8 cellular contexts compared by ENCODE assay signal in the genomic region with DNA sequence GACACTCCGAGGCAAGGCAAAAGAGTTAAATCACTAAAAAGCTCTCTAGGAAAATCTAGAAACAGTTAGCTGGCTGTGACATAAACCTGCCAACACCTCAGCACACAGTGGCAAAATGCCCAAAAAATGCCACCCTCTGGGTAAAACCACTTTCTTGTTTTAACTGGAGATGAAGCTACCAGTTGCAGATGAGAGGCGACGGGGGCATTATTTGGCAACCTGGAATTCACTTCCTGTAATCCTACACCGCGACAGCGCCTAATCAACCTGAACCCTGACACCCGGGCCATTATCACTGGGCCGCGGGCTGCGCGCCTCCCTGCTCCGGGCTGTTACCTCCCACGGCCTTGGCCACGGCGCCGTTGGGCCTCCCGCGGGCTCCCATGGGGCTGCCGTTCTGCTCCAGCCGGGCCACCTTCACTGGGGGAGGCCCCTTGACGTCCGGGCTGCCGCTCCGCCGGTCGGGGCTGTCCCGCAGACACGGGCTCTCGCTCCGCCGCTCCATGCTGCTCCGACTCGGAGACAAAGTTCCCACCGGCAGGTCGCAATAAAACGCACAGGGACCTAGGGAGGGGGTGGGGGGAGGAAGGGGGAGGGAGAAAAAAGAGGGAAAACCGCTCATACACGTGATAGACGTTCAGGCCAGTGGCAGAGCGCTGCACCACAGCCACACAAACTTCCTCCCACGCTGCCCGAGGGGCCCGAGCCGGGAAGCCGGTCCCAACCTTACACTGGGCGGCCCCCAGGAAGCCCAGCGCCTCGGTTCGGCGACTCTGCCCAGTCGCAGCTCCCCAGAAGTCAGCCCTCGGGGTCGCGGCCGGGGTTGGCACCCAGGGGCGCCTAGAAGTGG. TPM values are rescaled to one million over a fixed set of nuclear protein-coding genes. Genes with fewer than 3 reads are reported as not detected.
DNase-seq lines count a peak whose midpoint lies in the region; ATAC-seq and TF ChIP-seq lines count a peak whose summit lies in the region.

No MANE protein-coding gene starts in this region.

- H3K9me3 ChIP-seq in BLaER1 (no peaks in the 10 kb centered on the region), HAP-1 (no peaks in the 10 kb centered on the region), ectodermal cell (ENCODE audit: control insufficient read depth, low read length) (no peaks in the 10 kb centered on the region), neuron (ENCODE audit: low read length) (no peaks in the 10 kb centered on the region)

- TF ChIP-seq CTCF in omental fat pad (IDR thresholded peaks at IDR 0.05) = no peak

- 1% methylated on average over 56 of the region's 56 CpGs for WGBS in ectodermal cell, 2 experiments

- peaks cover 66% of the 10 kb centered on the region for H4K20me1 ChIP-seq in BLaER1

- peak overlapping the region; percentile 57 for H2AFZ ChIP-seq in neuron (ENCODE audit: low read depth, low read length)

- in situ Hi-C loops in HAP-1 (cut with MboI; ENCODE audit: low sequenced_read_pairs) = no loop called here

- H3K36me3 ChIP-seq in BLaER1 (no peaks in the 10 kb centered on the region), HAP-1 (replicated peaks) (no peaks in the 10 kb centered on the region), ectodermal cell (ENCODE audit: control insufficient read depth, insufficient read depth, low read length) (no peaks in the 10 kb centered on the region), neuron (ENCODE audit: insufficient read depth, low read length) (no peaks in the 10 kb centered on the region)

- no peak for ATAC-seq in omental fat pad (ENCODE audit: low FRiP score)
- ATAC-seq in HG03139 (IDR thresholded peaks at IDR 0.05; ENCODE audit: unreplicated experiment) = no peak

- DNase-seq in HAP-1 (ENCODE audit: low spot score in 2 of 2) (peak; percentile 68 to 81), NCI-H748 treated with DMSO at 0.1 percent for 48 hours (lab: John Stamatoyannopoulos, UW) (peak; percentile 79), omental fat pad (ENCODE audit: low spot score) (no peak)
- DNase-seq in activated CD4-positive, alpha-beta T cell treated with anti-CD3 and anti-CD28 coated beads, Interleukin-2, amount 50 U/mL, for 48 hours = no peak

- H3K27ac ChIP-seq in BLaER1 (no peak overlapping the region), ectodermal cell (ENCODE audit: insufficient read depth, low read depth, low read length, poor library complexity, severe bottlenecking) (no peak overlapping the region)

- no peak overlapping the region for H3K9ac ChIP-seq in BLaER1

- H3K4me1 ChIP-seq in BLaER1 = peaks cover 19% of the 10 kb centered on the region
- peaks cover 23% of the 10 kb centered on the region for H3K4me1 ChIP-seq in HAP-1
- peaks cover 6% of the 10 kb centered on the region for H3K4me1 ChIP-seq in ectodermal cell (ENCODE audit: control insufficient read depth, insufficient read depth, low read length)
- H3K4me1 ChIP-seq in neuron (ENCODE audit: insufficient read depth, low read length) = peaks cover 32% of the 10 kb centered on the region

- H3K4me2 ChIP-seq in BLaER1 = peak overlapping the region; percentile 34

- peaks cover 96% of the 10 kb centered on the region for H3K27me3 ChIP-seq in BLaER1
- H3K27me3 ChIP-seq in HAP-1 (ENCODE audit: low read depth) = no peaks in the 10 kb centered on the region
- H3K27me3 ChIP-seq in ectodermal cell (ENCODE audit: control insufficient read depth, insufficient read depth, low read length, poor library complexity, severe bottlenecking) = peaks cover 61% of the 10 kb centered on the region
- H3K27me3 ChIP-seq in neuron (ENCODE audit: insufficient read depth, low read length) = no peaks in the 10 kb centered on the region

- H3K4me3 ChIP-seq in BLaER1 (0 out of 2 replicates have a peak overlapping the region, but pooled peaks have one; percentile 11), HAP-1 (peak overlapping the region; percentile 73), ectodermal cell (ENCODE audit: insufficient read depth, low read depth, low read length) (peak overlapping the region; percentile 35), neuron (ENCODE audit: low read length) (peak overlapping the region; percentile 90)

RNA-seq across cellular contexts. Expression of a gene that starts 2.0 kb away (rescaled TPM):
- 6.3 TPM for polyA plus RNA-seq in ectodermal cell (2013, experiment 1 of 4)
- polyA plus RNA-seq in ectodermal cell (2013, experiment 2 of 4) = 5.6 TPM
- 4.8 TPM for polyA plus RNA-seq in ectodermal cell (2013, experiment 3 of 4)
- 5.8 TPM for polyA plus RNA-seq in ectodermal cell (2013, experiment 4 of 4)
- total RNA-seq in omental fat pad = 1 to 10 TPM; 1.7 to 4.1 (median 2.7) TPM

Comparison
In these comparisons a context has a peak if more than half of its experiments do, and no peak if none do; other contexts are left out.
1. H3K4me3 ChIP-seq: peak in every context shown above with its lines; median percentile 90 in neuron; 73 in HAP-1; 35 in ectodermal cell; 11 in BLaER1.
2. DNase-seq: peak in HAP-1 (2 of 2) and NCI-H748 treated with DMSO at 0.1 percent for 48 hours (single experiment); none in omental fat pad (single experiment) and activated CD4-positive, alpha-beta T cell treated with anti-CD3 and anti-CD28 coated beads, Interleukin-2, amount 50 U/mL, for 48 hours (0 of 2).